Comparison of ENCODE assay signal across 28 cellular contexts in the genomic region with DNA sequence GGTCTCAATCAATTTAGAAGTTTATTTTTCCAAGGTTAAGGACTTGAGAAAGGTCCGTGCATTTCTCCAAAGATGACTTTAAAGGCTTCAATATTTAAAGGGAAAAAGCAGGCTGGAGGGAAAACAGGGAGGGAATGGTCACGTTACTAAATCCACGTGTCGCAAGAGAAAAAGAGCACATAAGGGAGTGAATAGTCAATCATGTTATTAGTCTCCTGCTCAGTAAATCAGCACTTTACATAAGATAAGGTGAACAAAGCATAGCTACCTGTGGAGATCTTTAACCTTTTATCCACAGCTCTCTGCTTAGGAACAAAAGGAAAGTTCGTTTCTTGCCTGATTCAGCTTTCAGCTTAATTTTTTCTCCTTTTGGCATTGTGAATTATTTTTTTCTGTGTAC.
"Had no signal": no experiment of that assay in that cellular context is flagged by ENCODE, and none has a peak within 500 bp of the region (broad histone marks: within the 10 kb centered on the region; RNA-seq: fewer than 3 reads in every experiment).

No MANE protein-coding gene starts in this region.

- H3K4me3 Mint-ChIP-seq: immature natural killer cell; naive B cell; natural killer cell; nephron progenitor cell; neural progenitor cell; stimulated activated memory B cell treated with anti-CD40 and anti-IgM and Interleukin-4, amounts not matched to agents 10 μg/mL and 1 μg/mL and 100 μg/mL, for 72 hours; stimulated activated naive CD8-positive, alpha-beta T cell treated with anti-CD3 and anti-CD28 coated beads, Interleukin-15, amount 100 ng/mL, for 72 hours; type B pancreatic cell had no signal

- H3K9me3 Mint-ChIP-seq: immature natural killer cell; naive B cell; natural killer cell; neural progenitor cell; stimulated activated memory B cell treated with anti-CD40 and anti-IgM and Interleukin-4, amounts not matched to agents 10 μg/mL and 1 μg/mL and 100 μg/mL, for 72 hours; stimulated activated naive CD8-positive, alpha-beta T cell treated with anti-CD3 and anti-CD28 coated beads, Interleukin-15, amount 100 ng/mL, for 72 hours; type B pancreatic cell had no signal

- H3K4me3 ChIP-seq: left lung, lower lobe of right lung, neural progenitor cell, right atrium auricular region, right lobe of liver, smooth muscle cell, tibial nerve, uterus had no signal

- H3K27me3 Mint-ChIP-seq: stimulated activated memory B cell treated with anti-CD40 and anti-IgM and Interleukin-4, amounts not matched to agents 10 μg/mL and 1 μg/mL and 100 μg/mL, for 72 hours; stimulated activated naive CD8-positive, alpha-beta T cell treated with anti-CD3 and anti-CD28 coated beads, Interleukin-15, amount 100 ng/mL, for 72 hours had no signal

- H3K4me2 ChIP-seq: neural progenitor cell, smooth muscle cell had no signal

- H3K36me3 Mint-ChIP-seq: immature natural killer cell; naive B cell; natural killer cell; neural progenitor cell; stimulated activated memory B cell treated with anti-CD40 and anti-IgM and Interleukin-4, amounts not matched to agents 10 μg/mL and 1 μg/mL and 100 μg/mL, for 72 hours; type B pancreatic cell had no signal

- H3K9me3 ChIP-seq: left lung, lower lobe of right lung, neutrophil, right atrium auricular region, right lobe of liver, tibial nerve, uterus had no signal

- H3K27ac ChIP-seq: left lung, lower lobe of right lung, neural progenitor cell, neutrophil, parathyroid adenoma, right atrium auricular region, right lobe of liver, tibial nerve, uterus had no signal

- H3K4me1 Mint-ChIP-seq: immature natural killer cell; natural killer cell; stimulated activated memory B cell treated with anti-CD40 and anti-IgM and Interleukin-4, amounts not matched to agents 10 μg/mL and 1 μg/mL and 100 μg/mL, for 72 hours; stimulated activated naive CD8-positive, alpha-beta T cell treated with anti-CD3 and anti-CD28 coated beads, Interleukin-15, amount 100 ng/mL, for 72 hours had no signal

- H3K9ac ChIP-seq: neural progenitor cell, parathyroid adenoma had no signal

- H3K79me2 ChIP-seq: parathyroid adenoma had no signal

- H3K4me1 ChIP-seq: left lung, lower lobe of right lung, parathyroid adenoma, right atrium auricular region, right lobe of liver, tibial nerve, uterus had no signal

- H3K27ac Mint-ChIP-seq: immature natural killer cell; naive B cell; natural killer cell; nephron progenitor cell; neural progenitor cell; stimulated activated memory B cell treated with anti-CD40 and anti-IgM and Interleukin-4, amounts not matched to agents 10 μg/mL and 1 μg/mL and 100 μg/mL, for 72 hours; stimulated activated naive CD8-positive, alpha-beta T cell treated with anti-CD3 and anti-CD28 coated beads, Interleukin-15, amount 100 ng/mL, for 72 hours; type B pancreatic cell had no signal

- DNase-seq: immature natural killer cell; kidney; left colon; left lung; lower lobe of right lung; mammary epithelial cell; mesenchymal stem cell; naive B cell; natural killer cell; nephron progenitor cell; occipital lobe; right lobe of liver; stimulated activated CD4-positive, alpha-beta T cell treated with anti-CD3 and anti-CD28 coated beads, Interleukin-1b, Interleukin-23, amount 100 ng/mL, for 48 hours; stimulated activated CD4-positive, alpha-beta T cell treated with anti-CD3 and anti-CD28 coated beads, Interleukin-2, amount 100 ng/mL, for 48 hours; stimulated activated CD4-positive, alpha-beta T cell treated with anti-CD3 and anti-CD28 coated beads, Interleukin-4, amount 100 ng/mL, for 4 hours; stimulated activated CD8-positive, alpha-beta memory T cell treated with anti-CD3 and anti-CD28 coated beads, Interleukin-4, amount 100 ng/mL, for 48 hours; stimulated activated naive CD4-positive, alpha-beta T cell treated with Interleukin-2 at 50 U/mL for 16 hours; stimulated activated naive CD8-positive, alpha-beta T cell treated with anti-CD3 and anti-CD28 coated beads, Interleukin-15, amount 100 ng/mL, for 72 hours; substantia nigra; uterus had no signal

- H3K36me3 ChIP-seq: left lung, lower lobe of right lung, neural progenitor cell, neutrophil, right atrium auricular region, right lobe of liver, tibial nerve, uterus had no signal

- H2AFZ ChIP-seq: neural progenitor cell, parathyroid adenoma had no signal

- H3K27me3 ChIP-seq: left lung, neural progenitor cell, neutrophil, right atrium auricular region, right lobe of liver, tibial nerve, uterus had no signal

- ATAC-seq: left colon; left lung; lower lobe of right lung; natural killer cell; right lobe of liver; stimulated activated memory B cell treated with anti-CD40 and anti-IgM and Interleukin-4, amounts not matched to agents 10 μg/mL and 1 μg/mL and 100 μg/mL, for 72 hours; stimulated activated naive CD8-positive, alpha-beta T cell treated with anti-CD3 and anti-CD28 coated beads, Interleukin-15, amount 100 ng/mL, for 72 hours had no signal
